1 cellular context compared by ENCODE assay signal in genomic region chr19:49640113-49640898, GRCh38.
TF ChIP-seq lines count a peak whose summit lies in the region.

Gene RRAS, minus strand, starts transcription at chr19:49640143. Its CDS starts 45 bp downstream, at chr19:49640098.

TF ChIP-seq in GM23338, 12 proteins besides CTCF, POLR2A, EP300 and RAD21:
- TF ChIP-seq ETS1 (IDR thresholded peaks at IDR 0.05): 0 out of 2 replicates have a peak, but pooled peaks have one; percentile 43
- TF ChIP-seq ZNF462 (CRISPR knock-in tag; IDR thresholded peaks at IDR 0.05): no peak
- TF ChIP-seq NANOG (IDR thresholded peaks at IDR 0.05; ENCODE audit: borderline replicate concordance): no peak
- TF ChIP-seq ZNF114 (CRISPR knock-in tag; IDR thresholded peaks at IDR 0.05): no peak
- no peak for TF ChIP-seq REST (IDR thresholded peaks at IDR 0.05; ENCODE audit: unreplicated experiment)
- TF ChIP-seq POLR2AphosphoS5 (IDR thresholded peaks at IDR 0.05; ENCODE audit: low read depth): peak; percentile 59
